In the genomic region with DNA sequence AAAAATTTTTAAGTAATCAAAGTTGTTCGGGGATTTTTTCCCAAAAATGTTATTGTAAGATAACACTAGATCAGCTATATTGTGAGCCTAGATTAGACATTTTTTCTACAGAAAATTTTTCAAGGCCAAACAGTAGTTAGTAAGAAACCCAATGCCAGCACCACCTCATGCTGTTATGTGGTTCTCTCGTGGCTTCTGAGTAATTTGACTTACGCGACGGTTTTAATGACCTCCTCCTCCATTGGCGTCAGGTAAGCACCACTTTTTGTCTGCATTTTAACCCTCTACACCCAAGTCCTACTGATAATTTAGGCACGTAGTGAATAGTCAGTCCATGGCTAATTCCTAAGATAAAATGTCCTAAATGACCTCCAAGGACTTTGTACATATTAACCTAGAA, we compare ENCODE assay signal across 1 cellular context.
TF ChIP-seq lines count a peak whose summit lies in the region.

No MANE protein-coding gene starts in this region.

TF ChIP-seq in SK-N-SH treated with all-trans-retinoic acid at 6 μM for 48 hours, 23 proteins besides CTCF, POLR2A, EP300 and RAD21 (continued from another document):
- TF ChIP-seq, protein P1, sequence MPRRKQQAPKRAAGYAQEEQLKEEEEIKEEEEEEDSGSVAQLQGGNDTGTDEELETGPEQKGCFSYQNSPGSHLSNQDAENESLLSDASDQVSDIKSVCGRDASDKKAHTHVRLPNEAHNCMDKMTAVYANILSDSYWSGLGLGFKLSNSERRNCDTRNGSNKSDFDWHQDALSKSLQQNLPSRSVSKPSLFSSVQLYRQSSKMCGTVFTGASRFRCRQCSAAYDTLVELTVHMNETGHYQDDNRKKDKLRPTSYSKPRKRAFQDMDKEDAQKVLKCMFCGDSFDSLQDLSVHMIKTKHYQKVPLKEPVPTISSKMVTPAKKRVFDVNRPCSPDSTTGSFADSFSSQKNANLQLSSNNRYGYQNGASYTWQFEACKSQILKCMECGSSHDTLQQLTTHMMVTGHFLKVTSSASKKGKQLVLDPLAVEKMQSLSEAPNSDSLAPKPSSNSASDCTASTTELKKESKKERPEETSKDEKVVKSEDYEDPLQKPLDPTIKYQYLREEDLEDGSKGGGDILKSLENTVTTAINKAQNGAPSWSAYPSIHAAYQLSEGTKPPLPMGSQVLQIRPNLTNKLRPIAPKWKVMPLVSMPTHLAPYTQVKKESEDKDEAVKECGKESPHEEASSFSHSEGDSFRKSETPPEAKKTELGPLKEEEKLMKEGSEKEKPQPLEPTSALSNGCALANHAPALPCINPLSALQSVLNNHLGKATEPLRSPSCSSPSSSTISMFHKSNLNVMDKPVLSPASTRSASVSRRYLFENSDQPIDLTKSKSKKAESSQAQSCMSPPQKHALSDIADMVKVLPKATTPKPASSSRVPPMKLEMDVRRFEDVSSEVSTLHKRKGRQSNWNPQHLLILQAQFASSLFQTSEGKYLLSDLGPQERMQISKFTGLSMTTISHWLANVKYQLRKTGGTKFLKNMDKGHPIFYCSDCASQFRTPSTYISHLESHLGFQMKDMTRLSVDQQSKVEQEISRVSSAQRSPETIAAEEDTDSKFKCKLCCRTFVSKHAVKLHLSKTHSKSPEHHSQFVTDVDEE (CRISPR knock-in tag; IDR thresholded peaks at IDR 0.05) = no peak
